13 cellular contexts compared by ENCODE assay signal in the genomic region with DNA sequence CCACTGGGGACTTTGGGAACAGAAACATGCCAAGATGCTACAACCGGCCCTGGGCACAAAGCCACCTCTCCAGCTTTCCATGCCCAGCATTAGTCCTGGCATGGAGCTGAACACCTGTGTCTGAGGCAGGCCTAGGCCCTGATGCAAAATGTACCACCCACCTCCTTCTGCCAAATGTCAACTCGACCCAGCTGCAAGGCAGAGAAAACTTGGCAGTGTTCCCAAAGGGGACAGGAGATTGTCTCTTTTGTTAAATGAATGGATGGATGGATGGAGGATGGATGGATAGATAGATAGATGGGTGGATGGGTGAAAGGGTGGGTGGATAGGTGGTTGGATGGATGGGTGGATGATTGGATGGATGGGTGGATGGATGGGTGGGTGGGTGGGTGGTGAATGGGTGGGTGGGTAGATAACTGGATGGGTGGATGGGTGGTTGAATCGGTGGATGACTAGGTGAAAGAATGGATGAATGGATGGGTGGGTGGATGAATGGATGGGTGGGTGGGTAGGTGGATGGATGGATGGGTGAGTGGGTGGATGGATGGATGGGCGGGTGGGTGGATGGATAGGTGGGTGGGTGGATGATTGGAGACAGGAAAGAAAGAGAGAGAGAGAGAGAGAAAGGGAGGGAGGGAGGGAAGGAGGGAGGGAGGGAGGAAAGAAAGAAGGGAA.
DNase-seq lines count a peak whose midpoint lies in the region; ATAC-seq lines count a peak whose summit lies in the region.
"Had no signal": no experiment of that assay in that cellular context is flagged by ENCODE, and none has a peak within 500 bp of the region (broad histone marks: within the 10 kb centered on the region; RNA-seq: fewer than 3 reads in every experiment).

No MANE protein-coding gene starts in this region.

- peak overlapping the region; percentile 97 for H3K27ac ChIP-seq in CD4-positive, CD25-positive, alpha-beta regulatory T cell (ENCODE audit: insufficient read depth, low read length, poor library complexity, severe bottlenecking)
- H3K27ac ChIP-seq in effector memory CD4-positive, alpha-beta T cell (ENCODE audit: insufficient read depth, low read length, poor library complexity, severe bottlenecking), result peak overlapping the region; percentile 95
- H3K27ac ChIP-seq: C4-2B, thyroid gland had no signal

- H3K27me3 Mint-ChIP-seq in CD4-positive, CD25-positive, alpha-beta regulatory T cell, result peaks cover 16% of the 10 kb centered on the region

- peaks cover 5 to 86% (median 56%) of the 10 kb centered on the region in 4 donors for H3K4me1 Mint-ChIP-seq in CD4-positive, CD25-positive, alpha-beta regulatory T cell

- peaks cover 59% of the 10 kb centered on the region for H3K4me1 ChIP-seq in CD4-positive, CD25-positive, alpha-beta regulatory T cell (ENCODE audit: control insufficient read depth, insufficient read depth, low read length, poor library complexity, severe bottlenecking)
- peaks cover 48% of the 10 kb centered on the region for H3K4me1 ChIP-seq in effector memory CD4-positive, alpha-beta T cell (ENCODE audit: control insufficient read depth, insufficient read depth, low read length, poor library complexity, severe bottlenecking)

- H3K9me3 ChIP-seq in CD4-positive, CD25-positive, alpha-beta regulatory T cell (ENCODE audit: control insufficient read depth in 2 of 2, low read length in 2 of 2), result no peaks in the 10 kb centered on the region
- H3K9me3 ChIP-seq in effector memory CD4-positive, alpha-beta T cell (ENCODE audit: control insufficient read depth, low read length), result no peaks in the 10 kb centered on the region
- H3K9me3 ChIP-seq: left lung, thyroid gland had no signal

- H3K9me3 Mint-ChIP-seq in CD4-positive, CD25-positive, alpha-beta regulatory T cell, result peaks cover 0 to 2% (median 0%) of the 10 kb centered on the region in 7 donors

- ATAC-seq in CD4-positive, CD25-positive, alpha-beta regulatory T cell (ENCODE audit: low read depth in 2 of 2), result no peak
- ATAC-seq in GM21515 (IDR thresholded peaks at IDR 0.05; ENCODE audit: unreplicated experiment) (no peak), GM18858 (IDR thresholded peaks at IDR 0.05; ENCODE audit: unreplicated experiment) (no peak)
- ATAC-seq: left lung had no signal

- no peaks in the 10 kb centered on the region for H3K36me3 Mint-ChIP-seq in CD4-positive, CD25-positive, alpha-beta regulatory T cell

- H3K4me3 ChIP-seq in CD4-positive, CD25-positive, alpha-beta regulatory T cell (ENCODE audit: low read depth, low read length), result no peak overlapping the region
- H3K4me3 ChIP-seq in effector memory CD4-positive, alpha-beta T cell (ENCODE audit: insufficient read depth, low read depth, low read length, poor library complexity, severe bottlenecking), result no peak overlapping the region
- H3K4me3 ChIP-seq: left lung, thyroid gland had no signal

- H3K36me3 ChIP-seq in CD4-positive, CD25-positive, alpha-beta regulatory T cell (ENCODE audit: control insufficient read depth, insufficient read depth, low read length), result no peaks in the 10 kb centered on the region
- H3K36me3 ChIP-seq in effector memory CD4-positive, alpha-beta T cell (ENCODE audit: control insufficient read depth, insufficient read depth, low read length), result no peaks in the 10 kb centered on the region
- H3K36me3 ChIP-seq: left lung, thyroid gland had no signal

- peak overlapping the region; percentile 94 to 99 (median 99) for H3K27ac Mint-ChIP-seq in CD4-positive, CD25-positive, alpha-beta regulatory T cell

- DNase-seq in CD4-positive, CD25-positive, alpha-beta regulatory T cell, result no peak
- DNase-seq in COLO668 (lab: John Stamatoyannopoulos, UW; ENCODE audit: unreplicated experiment), result peak; percentile 4
- peak; percentile 27 for DNase-seq in NCI-H2196 treated with DMSO at 0.1 percent for 48 hours (lab: John Stamatoyannopoulos, UW; ENCODE audit: unreplicated experiment)
- DNase-seq in effector memory CD4-positive, alpha-beta T cell, result no peak
- DNase-seq in medulla oblongata (ENCODE audit: extremely low spot score), result no peak
- DNase-seq: activated CD4-positive, alpha-beta T cell treated with anti-CD3 and anti-CD28 coated beads, Interleukin-2, amount 50 U/mL, for 4 hours; effector CD8-positive, alpha-beta T cell; left lung; retina; thyroid gland had no signal

- peak overlapping the region in 2 of 4 donors; percentile 56 to 59 for H3K4me3 Mint-ChIP-seq in CD4-positive, CD25-positive, alpha-beta regulatory T cell

- H3K27me3 ChIP-seq in CD4-positive, CD25-positive, alpha-beta regulatory T cell (ENCODE audit: control insufficient read depth, insufficient read depth, low read length), result no peaks in the 10 kb centered on the region
- H3K27me3 ChIP-seq in effector memory CD4-positive, alpha-beta T cell (replicated peaks; ENCODE audit: control insufficient read depth, insufficient read depth, low read length, poor library complexity, severe bottlenecking), result no peaks in the 10 kb centered on the region
- H3K27me3 ChIP-seq: thyroid gland had no signal

Comparison
In these comparisons a context has a peak if more than half of its experiments do, and no peak if none do; other contexts are left out.
1. DNase-seq: peak in COLO668 (single experiment) and NCI-H2196 treated with DMSO at 0.1 percent for 48 hours (single experiment); none in CD4-positive, CD25-positive, alpha-beta regulatory T cell (0 of 3), effector memory CD4-positive, alpha-beta T cell (0 of 3) and medulla oblongata (single experiment).